ENCODE assay signal across 8 cellular contexts in the genomic region with DNA sequence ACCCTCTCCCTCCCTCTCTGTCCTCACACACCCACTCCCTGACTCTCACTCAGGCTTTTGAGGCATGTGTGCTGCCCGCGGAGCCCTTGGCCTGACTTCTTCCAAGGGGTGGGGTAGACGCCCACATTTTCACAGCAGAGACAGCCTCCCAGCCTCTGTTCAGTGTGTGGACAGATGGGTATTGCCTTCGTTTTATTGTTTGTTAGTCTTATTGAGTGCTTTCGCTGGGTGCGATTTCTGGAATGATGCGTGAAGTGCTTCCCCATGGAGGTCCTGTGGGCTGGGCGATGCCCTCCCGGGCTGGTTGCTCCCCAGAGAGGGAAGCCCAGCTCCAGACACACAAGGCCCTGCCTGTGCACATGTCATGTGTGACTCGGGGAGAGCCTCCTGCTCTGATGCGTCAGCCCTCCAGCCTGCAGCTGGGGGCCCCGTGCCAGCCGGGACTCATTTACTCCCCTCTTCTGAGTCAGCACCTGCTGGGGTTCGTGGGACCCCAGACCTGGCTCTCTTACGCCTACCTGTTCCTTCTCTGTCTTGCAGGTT. TPM values are rescaled to one million over a fixed set of nuclear protein-coding genes. Genes with fewer than 3 reads are reported as not detected.
A peak's percentile ranks its signal among the peaks of the same experiment; 100 is the strongest.
DNase-seq lines count a peak whose midpoint lies in the region; ATAC-seq and TF ChIP-seq lines count a peak whose summit lies in the region.

No MANE protein-coding gene starts in this region.

- no peaks in the 10 kb centered on the region for H3K9me3 ChIP-seq in neuronal stem cell (replicated peaks in 1 of 2; ENCODE audit: control insufficient read depth in 2 of 2, insufficient read depth in 1 of 2, low read depth in 1 of 2, low read length in 2 of 2)

- peaks cover 7 to 9% of the 10 kb centered on the region in 2 donors for H3K4me1 ChIP-seq in neuronal stem cell (ENCODE audit: control insufficient read depth in 2 of 2, insufficient read depth in 1 of 2, low read depth in 1 of 2, low read length in 2 of 2)

- TF ChIP-seq CTCF in AG10803 (conservative IDR thresholded peaks at IDR 0.05; ENCODE audit: low read length): no peak
- no peak for TF ChIP-seq CTCF in natural killer cell (IDR thresholded peaks at IDR 0.05)

- no peaks in the 10 kb centered on the region for H3K9me3 Mint-ChIP-seq in natural killer cell
- H3K9me3 Mint-ChIP-seq in activated T-helper 2 cell treated with anti-CD3 and anti-CD28 coated beads, Interferon-gamma antibody, Interleukin-2, Interleukin-4, amounts not matched to agents 10 μg/mL and 5 μg/mL and 100 μg/mL, durations not matched to agents 14 hours and 24 hours and 36 hours: no peaks in the 10 kb centered on the region

- H3K27me3 Mint-ChIP-seq in natural killer cell (ENCODE audit: low read depth in 2 of 2): no peaks in the 10 kb centered on the region
- no peaks in the 10 kb centered on the region for H3K27me3 Mint-ChIP-seq in activated T-helper 2 cell treated with anti-CD3 and anti-CD28 coated beads, Interferon-gamma antibody, Interleukin-2, Interleukin-4, amounts not matched to agents 10 μg/mL and 5 μg/mL and 100 μg/mL, durations not matched to agents 14 hours and 24 hours and 36 hours (ENCODE audit: low read depth)

- H3K36me3 ChIP-seq in neuronal stem cell (replicated peaks in 1 of 2; ENCODE audit: control insufficient read depth in 2 of 2, insufficient read depth in 2 of 2, low read length in 2 of 2): peaks cover 0 to 6% of the 10 kb centered on the region in 2 donors

- H3K23ac ChIP-seq in neuronal stem cell (ENCODE audit: low read depth, low read length, poor library complexity): no peak overlapping the region

- no peak for ATAC-seq in GM21576 (IDR thresholded peaks at IDR 0.05; ENCODE audit: unreplicated experiment)
- no peak for ATAC-seq in natural killer cell
- no peak for ATAC-seq in GM19452 (IDR thresholded peaks at IDR 0.05; ENCODE audit: unreplicated experiment)

- no peak overlapping the region for H3K4me2 ChIP-seq in neuronal stem cell (ENCODE audit: insufficient read depth, low read length, poor library complexity, severe bottlenecking)

- H2BK5ac ChIP-seq in neuronal stem cell (ENCODE audit: low read length): peak overlapping the region; percentile 2

- peak overlapping the region; percentile 9 for H2BK120ac ChIP-seq in neuronal stem cell (ENCODE audit: low read depth, low read length)

- no peak overlapping the region for H2AFZ ChIP-seq in neuronal stem cell (ENCODE audit: low read length)

- peaks cover 16 to 28% of the 10 kb centered on the region in 2 donors for H3K4me1 Mint-ChIP-seq in natural killer cell
- H3K4me1 Mint-ChIP-seq in activated T-helper 2 cell treated with anti-CD3 and anti-CD28 coated beads, Interferon-gamma antibody, Interleukin-2, Interleukin-4, amounts not matched to agents 10 μg/mL and 5 μg/mL and 100 μg/mL, durations not matched to agents 14 hours and 24 hours and 36 hours (ENCODE audit: low read depth): peaks cover 28% of the 10 kb centered on the region

- peak overlapping the region in 1 of 2 donors; percentile 41 for H3K27ac Mint-ChIP-seq in natural killer cell
- no peak overlapping the region for H3K27ac Mint-ChIP-seq in activated T-helper 2 cell treated with anti-CD3 and anti-CD28 coated beads, Interferon-gamma antibody, Interleukin-2, Interleukin-4, amounts not matched to agents 10 μg/mL and 5 μg/mL and 100 μg/mL, durations not matched to agents 14 hours and 24 hours and 36 hours

- H2BK15ac ChIP-seq in neuronal stem cell (ENCODE audit: low read length): no peak overlapping the region

- DNase-seq in AG10803 (ENCODE audit: low read depth): peak; percentile 68
- peak; percentile 39 for DNase-seq in NCI-H2171 (lab: John Stamatoyannopoulos, UW)
- peak; percentile 28 for DNase-seq in dedifferentiated amniotic fluid mesenchymal stem cell (ENCODE audit: extremely low spot score)
- DNase-seq in neuronal stem cell (ENCODE audit: low spot score): no peak
- DNase-seq in natural killer cell: no peak
- DNase-seq in activated T-helper 2 cell treated with anti-CD3 and anti-CD28 coated beads, Interferon-gamma antibody, Interleukin-2, Interleukin-4, amounts not matched to agents 10 μg/mL and 5 μg/mL and 100 μg/mL, durations not matched to agents 14 hours and 24 hours and 36 hours (ENCODE audit: low spot score): no peak

- H2BK12ac ChIP-seq in neuronal stem cell (ENCODE audit: low read length): no peak overlapping the region

- no peak overlapping the region for H3K4ac ChIP-seq in neuronal stem cell (ENCODE audit: low read length)

- intact Hi-C loops in natural killer cell (cut with micrococcal nuclease): no loop called here
- intact Hi-C loops in activated T-helper 2 cell treated with anti-CD3 and anti-CD28 coated beads, Interferon-gamma antibody, Interleukin-2, Interleukin-4, amounts not matched to agents 10 μg/mL and 5 μg/mL and 100 μg/mL, durations not matched to agents 14 hours and 24 hours and 36 hours (cut with micrococcal nuclease): no loop called here

- no peak overlapping the region for H4K91ac ChIP-seq in neuronal stem cell (ENCODE audit: low read depth, low read length, poor library complexity)

- no peak overlapping the region for H4K8ac ChIP-seq in neuronal stem cell (ENCODE audit: low read depth, low read length)

- no peaks in the 10 kb centered on the region for H3K27me3 ChIP-seq in neuronal stem cell (ENCODE audit: control insufficient read depth in 3 of 3, insufficient read depth in 3 of 3, low read depth in 1 of 3, low read length in 3 of 3)

- peak overlapping the region; percentile 37 for H2AK5ac ChIP-seq in neuronal stem cell (ENCODE audit: low read depth, low read length)

- H3K79me1 ChIP-seq in neuronal stem cell (ENCODE audit: low read depth, low read length): peaks cover 7% of the 10 kb centered on the region

- H3K18ac ChIP-seq in neuronal stem cell (ENCODE audit: low read length): no peak overlapping the region

- no peak overlapping the region for H3K4me3 ChIP-seq in AG10803 (ENCODE audit: low read length)
- H3K4me3 ChIP-seq in neuronal stem cell (ENCODE audit: low read length in 2 of 2): no peak overlapping the region

- H3K4me3 Mint-ChIP-seq in natural killer cell: no peak overlapping the region
- no peak overlapping the region for H3K4me3 Mint-ChIP-seq in activated T-helper 2 cell treated with anti-CD3 and anti-CD28 coated beads, Interferon-gamma antibody, Interleukin-2, Interleukin-4, amounts not matched to agents 10 μg/mL and 5 μg/mL and 100 μg/mL, durations not matched to agents 14 hours and 24 hours and 36 hours (ENCODE audit: low read depth)

- no peaks in the 10 kb centered on the region for H3K36me3 Mint-ChIP-seq in natural killer cell
- peaks cover 17% of the 10 kb centered on the region for H3K36me3 Mint-ChIP-seq in activated T-helper 2 cell treated with anti-CD3 and anti-CD28 coated beads, Interferon-gamma antibody, Interleukin-2, Interleukin-4, amounts not matched to agents 10 μg/mL and 5 μg/mL and 100 μg/mL, durations not matched to agents 14 hours and 24 hours and 36 hours (ENCODE audit: low read depth)

- no peak overlapping the region for H3K27ac ChIP-seq in neuronal stem cell (replicated peaks; ENCODE audit: low read length)

- no CpG with 5 or more reads among the region's 15 CpGs for WGBS in neuronal stem cell (ENCODE audit: extremely low coverage in 2 of 2, insufficient read length in 2 of 2, insufficient replicate concordance in 1 of 2), 2 donors

- H3K9ac ChIP-seq in neuronal stem cell (ENCODE audit: low read depth, low read length, poor library complexity): peak overlapping the region; percentile 55

- no peak overlapping the region for H3K14ac ChIP-seq in neuronal stem cell (ENCODE audit: low read length)

RNA-seq across cellular contexts. Expression of a gene that starts 14.7 kb away (rescaled TPM):
- polyA plus RNA-seq in neuronal stem cell (2013, experiment 1 of 2): 29.4 TPM
- polyA plus RNA-seq in neuronal stem cell (2013, experiment 2 of 2): 26.2 TPM
- 10 to 100 TPM; 73.8 to 77.0 (median 74.6) TPM for total RNA-seq in natural killer cell
- 124 and 136 TPM in 2 replicates for total RNA-seq in activated T-helper 2 cell treated with anti-CD3 and anti-CD28 coated beads, Interferon-gamma antibody, Interleukin-2, Interleukin-4, amounts not matched to agents 10 μg/mL and 5 μg/mL and 100 μg/mL, durations not matched to agents 14 hours and 24 hours and 36 hours

RNA-seq across cellular contexts. Expression of a gene that starts 42.5 kb away (rescaled TPM):
- polyA plus RNA-seq in neuronal stem cell (2013, experiment 1 of 2): 86.0 TPM
- polyA plus RNA-seq in neuronal stem cell (2013, experiment 2 of 2): 88.8 TPM
- total RNA-seq in natural killer cell: 10 to 100 TPM; 18.5 to 23.1 (median 22.7) TPM
- total RNA-seq in activated T-helper 2 cell treated with anti-CD3 and anti-CD28 coated beads, Interferon-gamma antibody, Interleukin-2, Interleukin-4, amounts not matched to agents 10 μg/mL and 5 μg/mL and 100 μg/mL, durations not matched to agents 14 hours and 24 hours and 36 hours: 55.8 TPM in 2 replicates

RNA-seq across cellular contexts. Expression of a gene that starts 55.8 kb away (rescaled TPM):
- polyA plus RNA-seq in neuronal stem cell (2013, experiment 1 of 2): 18.5 TPM
- polyA plus RNA-seq in neuronal stem cell (2013, experiment 2 of 2): 19.3 TPM
- total RNA-seq in natural killer cell: 10 to 100 TPM; 15.7 to 24.6 (median 23.7) TPM
- total RNA-seq in activated T-helper 2 cell treated with anti-CD3 and anti-CD28 coated beads, Interferon-gamma antibody, Interleukin-2, Interleukin-4, amounts not matched to agents 10 μg/mL and 5 μg/mL and 100 μg/mL, durations not matched to agents 14 hours and 24 hours and 36 hours: 67.1 and 71.7 TPM in 2 replicates

Comparison
In these comparisons a context has a peak if more than half of its experiments do, and no peak if none do; other contexts are left out.
1. DNase-seq: peak in AG10803 (single experiment), NCI-H2171 (single experiment) and dedifferentiated amniotic fluid mesenchymal stem cell (single experiment); none in neuronal stem cell (single experiment), natural killer cell (single experiment) and activated T-helper 2 cell treated with anti-CD3 and anti-CD28 coated beads, Interferon-gamma antibody, Interleukin-2, Interleukin-4, amounts not matched to agents 10 μg/mL and 5 μg/mL and 100 μg/mL, durations not matched to agents 14 hours and 24 hours and 36 hours (single experiment).